In genomic region chrX:106964290-106964689, GRCh38 we compare ENCODE assay signal across 41 cellular contexts. TPM values are rescaled to one million over a fixed set of nuclear protein-coding genes. Genes with fewer than 3 reads are reported as not detected.
"Had no signal": no experiment of that assay in that cellular context is flagged by ENCODE, and none has a peak within 500 bp of the region (broad histone marks: within the 10 kb centered on the region; RNA-seq: fewer than 3 reads in every experiment).

No MANE protein-coding gene starts in this region.

- H3K27ac ChIP-seq: adrenal gland, ascending aorta, body of pancreas, brain microvascular endothelial cell, breast epithelium, cardiac muscle cell had no signal

- H3K4me3 ChIP-seq: adrenal gland, ascending aorta, body of pancreas, breast epithelium, cardiac muscle cell had no signal

- H3K27me3 Mint-ChIP-seq: activated naive CD4-positive, alpha-beta T cell treated with anti-CD3 and anti-CD28 coated beads, Interleukin-2, amount 10 ng/mL, durations not matched to agents 7 days and 5 days; activated naive CD4-positive, alpha-beta T cell treated with anti-CD3 and anti-CD28 coated beads, Interleukin-2, amount 50 U/mL, for 24 hours; activated naive CD8-positive, alpha-beta T cell; activated naive CD8-positive, alpha-beta T cell treated with anti-CD3 and anti-CD28 coated beads for 36 hours; activated naive CD8-positive, alpha-beta T cell treated with anti-CD3 and anti-CD28 coated beads, Interleukin-2, amount 10 ng/mL, durations not matched to agents 7 days and 5 days; activated naive CD8-positive, alpha-beta T cell treated with anti-CD3 and anti-CD28 coated beads, Interleukin-2, amount 50 U/mL, for 24 hours; activated T-helper 17 cell treated with anti-CD3 and anti-CD28 coated beads, Interleukin-2, amount 50 U/mL, for 72 hours; central memory CD8-positive, alpha-beta T cell had no signal

- DNase-seq: activated effector memory CD4-positive, alpha-beta T cell treated with anti-CD3 and anti-CD28 coated beads, Interleukin-2, amount 50 U/mL, for 16 hours; activated effector memory CD4-positive, alpha-beta T cell treated with Interleukin-2 at 50 U/mL for 16 hours; activated gamma-delta T cell; activated gamma-delta T cell treated with Interleukin-2 at 50 U/mL for 16 hours; activated naive CD4-positive, alpha-beta T cell; activated naive CD4-positive, alpha-beta T cell treated with anti-CD3 and anti-CD28 coated beads for 36 hours; activated naive CD4-positive, alpha-beta T cell treated with anti-CD3 and anti-CD28 coated beads, Interleukin-2, amount 10 ng/mL, durations not matched to agents 7 days and 5 days; activated naive CD4-positive, alpha-beta T cell treated with anti-CD3 and anti-CD28 coated beads, Interleukin-2, amount 50 U/mL, for 16 hours; activated naive CD4-positive, alpha-beta T cell treated with Interleukin-2 at 50 U/mL for 16 hours; activated naive CD8-positive, alpha-beta T cell treated with anti-CD3 and anti-CD28 coated beads for 36 hours; activated naive CD8-positive, alpha-beta T cell treated with anti-CD3 and anti-CD28 coated beads, Interleukin-2, amount 10 ng/mL, durations not matched to agents 7 days and 5 days; activated naive CD8-positive, alpha-beta T cell treated with anti-CD3 and anti-CD28 coated beads, Interleukin-2, amount 50 U/mL, for 24 hours; activated T-cell treated with anti-CD3 and anti-CD28 coated beads, Interleukin-2, amount 50 U/mL, for 24 hours; activated T-cell treated with anti-CD3 and anti-CD28 coated beads, Interleukin-2, amount 50 U/mL, for 4 hours; activated T-cell treated with anti-CD3 and anti-CD28 coated beads, Interleukin-2, amount 50 U/mL, for 48 hours; activated T-cell treated with anti-CD3 and anti-CD28 coated beads, Interleukin-2, amount 50 U/mL, for 72 hours; adrenal gland; amniotic stem cell; amygdala; anterior cingulate cortex; aorta; body of pancreas; brain microvascular endothelial cell; caudate nucleus; central memory CD4-positive, alpha-beta T cell; cerebellar nuclear complex had no signal

- H3K36me3 ChIP-seq: adrenal gland, breast epithelium had no signal

- ATAC-seq: activated naive CD4-positive, alpha-beta T cell treated with anti-CD3 and anti-CD28 coated beads, Interleukin-2, amount 50 U/mL, for 72 hours; activated naive CD8-positive, alpha-beta T cell treated with anti-CD3 and anti-CD28 coated beads, Interleukin-2, amount 50 U/mL, for 24 hours; activated T-cell treated with anti-CD3 and anti-CD28 coated beads, Interleukin-2, amount 50 U/mL, for 4 hours; activated T-cell treated with anti-CD3 and anti-CD28 coated beads, Interleukin-2, amount 50 U/mL, for 72 hours; activated T-helper 17 cell treated with anti-CD3 and anti-CD28 coated beads, Interleukin-2, amount 50 U/mL, for 72 hours; body of pancreas had no signal

- H3K9me3 Mint-ChIP-seq: activated T-cell treated with anti-CD3 and anti-CD28 coated beads, Interleukin-2, amount 50 U/mL, for 24 hours; activated T-cell treated with anti-CD3 and anti-CD28 coated beads, Interleukin-2, amount 50 U/mL, for 4 hours; activated T-cell treated with anti-CD3 and anti-CD28 coated beads, Interleukin-2, amount 50 U/mL, for 72 hours; activated T-helper 1 cell treated with anti-CD3 and anti-CD28 coated beads, Interleukin-12 subunit alpha, Interleukin-12 subunit beta, Interleukin-2, Interleukin-4 antibody, amounts not matched to agents 30 ng/mL and 10 ng/mL and 1 ng/mL, durations not matched to agents 14 hours and 24 hours and 36 hours; activated T-helper 17 cell treated with anti-CD3 and anti-CD28 coated beads, Interleukin-2, amount 50 U/mL, for 72 hours; activated T-helper 2 cell treated with anti-CD3 and anti-CD28 coated beads, Interferon-gamma antibody, Interleukin-2, Interleukin-4, amounts not matched to agents 10 μg/mL and 5 μg/mL and 100 μg/mL, durations not matched to agents 14 hours and 24 hours and 36 hours; central memory CD8-positive, alpha-beta T cell had no signal

- H3K4me1 ChIP-seq: adrenal gland, ascending aorta, body of pancreas, breast epithelium had no signal

- FAIRE-seq: bronchial epithelial cell, colon had no signal

- H3K9me3 ChIP-seq: adrenal gland, ascending aorta, body of pancreas had no signal

- H3K27ac Mint-ChIP-seq: activated naive CD4-positive, alpha-beta T cell treated with anti-CD3 and anti-CD28 coated beads for 36 hours; activated naive CD4-positive, alpha-beta T cell treated with anti-CD3 and anti-CD28 coated beads, Interleukin-2, amount 10 ng/mL, durations not matched to agents 7 days and 5 days; activated naive CD4-positive, alpha-beta T cell treated with anti-CD3 and anti-CD28 coated beads, Interleukin-2, amount 50 U/mL, for 24 hours; activated naive CD4-positive, alpha-beta T cell treated with anti-CD3 and anti-CD28 coated beads, Interleukin-2, amount 50 U/mL, for 72 hours; activated naive CD8-positive, alpha-beta T cell; activated naive CD8-positive, alpha-beta T cell treated with anti-CD3 and anti-CD28 coated beads for 36 hours; activated naive CD8-positive, alpha-beta T cell treated with anti-CD3 and anti-CD28 coated beads, Interleukin-2, amount 10 ng/mL, durations not matched to agents 7 days and 5 days; activated naive CD8-positive, alpha-beta T cell treated with anti-CD3 and anti-CD28 coated beads, Interleukin-2, amount 50 U/mL, for 24 hours; activated T-cell treated with anti-CD3 and anti-CD28 coated beads, Interleukin-2, amount 50 U/mL, for 24 hours; activated T-cell treated with anti-CD3 and anti-CD28 coated beads, Interleukin-2, amount 50 U/mL, for 72 hours; activated T-helper 1 cell treated with anti-CD3 and anti-CD28 coated beads, Interleukin-12 subunit alpha, Interleukin-12 subunit beta, Interleukin-2, Interleukin-4 antibody, amounts not matched to agents 30 ng/mL and 10 ng/mL and 1 ng/mL, durations not matched to agents 14 hours and 24 hours and 36 hours; activated T-helper 17 cell treated with anti-CD3 and anti-CD28 coated beads, Interleukin-2, amount 50 U/mL, for 72 hours; activated T-helper 2 cell treated with anti-CD3 and anti-CD28 coated beads, Interferon-gamma antibody, Interleukin-2, Interleukin-4, amounts not matched to agents 10 μg/mL and 5 μg/mL and 100 μg/mL, durations not matched to agents 14 hours and 24 hours and 36 hours; brain had no signal

- H3K27me3 ChIP-seq: ascending aorta, body of pancreas, brain microvascular endothelial cell, cardiac muscle cell had no signal

- H3K4me3 Mint-ChIP-seq: activated naive CD4-positive, alpha-beta T cell treated with anti-CD3 and anti-CD28 coated beads for 36 hours; activated naive CD4-positive, alpha-beta T cell treated with anti-CD3 and anti-CD28 coated beads, Interleukin-2, amount 10 ng/mL, durations not matched to agents 7 days and 5 days; activated naive CD4-positive, alpha-beta T cell treated with anti-CD3 and anti-CD28 coated beads, Interleukin-2, amount 50 U/mL, for 24 hours; activated naive CD8-positive, alpha-beta T cell; activated naive CD8-positive, alpha-beta T cell treated with anti-CD3 and anti-CD28 coated beads for 36 hours; activated naive CD8-positive, alpha-beta T cell treated with anti-CD3 and anti-CD28 coated beads, Interleukin-2, amount 10 ng/mL, durations not matched to agents 7 days and 5 days; activated naive CD8-positive, alpha-beta T cell treated with anti-CD3 and anti-CD28 coated beads, Interleukin-2, amount 50 U/mL, for 24 hours; activated T-cell treated with anti-CD3 and anti-CD28 coated beads, Interleukin-2, amount 50 U/mL, for 24 hours; activated T-cell treated with anti-CD3 and anti-CD28 coated beads, Interleukin-2, amount 50 U/mL, for 4 hours; activated T-cell treated with anti-CD3 and anti-CD28 coated beads, Interleukin-2, amount 50 U/mL, for 72 hours; activated T-helper 1 cell treated with anti-CD3 and anti-CD28 coated beads, Interleukin-12 subunit alpha, Interleukin-12 subunit beta, Interleukin-2, Interleukin-4 antibody, amounts not matched to agents 30 ng/mL and 10 ng/mL and 1 ng/mL, durations not matched to agents 14 hours and 24 hours and 36 hours; activated T-helper 17 cell treated with anti-CD3 and anti-CD28 coated beads, Interleukin-2, amount 50 U/mL, for 72 hours; brain; central memory CD8-positive, alpha-beta T cell had no signal

- H3K4me1 Mint-ChIP-seq: activated naive CD4-positive, alpha-beta T cell treated with anti-CD3 and anti-CD28 coated beads, Interleukin-2, amount 10 ng/mL, durations not matched to agents 7 days and 5 days; activated naive CD8-positive, alpha-beta T cell treated with anti-CD3 and anti-CD28 coated beads for 36 hours; activated naive CD8-positive, alpha-beta T cell treated with anti-CD3 and anti-CD28 coated beads, Interleukin-2, amount 10 ng/mL, durations not matched to agents 7 days and 5 days; activated naive CD8-positive, alpha-beta T cell treated with anti-CD3 and anti-CD28 coated beads, Interleukin-2, amount 50 U/mL, for 24 hours; activated T-helper 17 cell treated with anti-CD3 and anti-CD28 coated beads, Interleukin-2, amount 50 U/mL, for 72 hours; brain; central memory CD8-positive, alpha-beta T cell had no signal

RNA-seq across cellular contexts. Expression of gene CLDN2, which starts 44.1 kb away (rescaled TPM):
- total RNA-seq: activated naive CD4-positive, alpha-beta T cell treated with anti-CD3 and anti-CD28 coated beads for 36 hours; activated naive CD4-positive, alpha-beta T cell treated with anti-CD3 and anti-CD28 coated beads, Interleukin-2, amount 50 U/mL, for 72 hours; activated naive CD8-positive, alpha-beta T cell treated with anti-CD3 and anti-CD28 coated beads for 36 hours; activated naive CD8-positive, alpha-beta T cell treated with anti-CD3 and anti-CD28 coated beads, Interleukin-2, amount 10 ng/mL, durations not matched to agents 7 days and 5 days; activated T-cell treated with anti-CD3 and anti-CD28 coated beads, Interleukin-2, amount 50 U/mL, for 4 hours; activated T-cell treated with anti-CD3 and anti-CD28 coated beads, Interleukin-2, amount 50 U/mL, for 72 hours; activated T-helper 1 cell treated with anti-CD3 and anti-CD28 coated beads, Interleukin-12 subunit alpha, Interleukin-12 subunit beta, Interleukin-2, Interleukin-4 antibody, amounts not matched to agents 30 ng/mL and 10 ng/mL and 1 ng/mL, durations not matched to agents 14 hours and 24 hours and 36 hours; activated T-helper 17 cell treated with anti-CD3 and anti-CD28 coated beads, Interleukin-2, amount 50 U/mL, for 72 hours; activated T-helper 2 cell treated with anti-CD3 and anti-CD28 coated beads, Interferon-gamma antibody, Interleukin-2, Interleukin-4, amounts not matched to agents 10 μg/mL and 5 μg/mL and 100 μg/mL, durations not matched to agents 14 hours and 24 hours and 36 hours; aorta; bronchial epithelial cell; cardiac septum; cerebellum had no signal
- polyA plus RNA-seq: aorta had no signal
